ENCODE assay signal across 8 cellular contexts in the genomic region with DNA sequence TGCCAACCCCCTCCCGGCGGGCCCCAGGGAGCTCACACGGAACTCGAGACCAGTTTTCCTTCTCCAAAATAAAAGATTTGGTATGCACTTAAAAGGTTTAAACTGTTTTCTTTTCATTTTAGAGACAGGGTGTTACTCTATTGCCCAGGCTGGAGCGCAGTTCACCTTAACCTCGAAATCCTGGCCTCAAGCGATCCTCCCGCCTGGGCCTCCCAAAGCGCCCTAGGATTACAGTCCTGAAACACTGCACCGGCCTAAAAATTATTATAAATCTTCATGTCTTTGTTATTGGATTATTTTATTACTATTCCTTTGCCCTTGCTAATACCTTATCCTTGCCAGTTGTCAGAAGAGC. TPM values are rescaled to one million over a fixed set of nuclear protein-coding genes. Genes with fewer than 3 reads are reported as not detected.
A peak's percentile ranks its signal among the peaks of the same experiment; 100 is the strongest.
DNase-seq lines count a peak whose midpoint lies in the region; ATAC-seq and TF ChIP-seq lines count a peak whose summit lies in the region.

No MANE protein-coding gene starts in this region.

- H3K4me3 Mint-ChIP-seq in GM23338: peak overlapping the region; percentile 73

- H4K20me1 ChIP-seq in GM23338 (replicated peaks; ENCODE audit: insufficient read depth): peaks cover 26% of the 10 kb centered on the region

- peak overlapping the region; percentile 71 for H3K4me2 ChIP-seq in GM23338

- H3K79me2 ChIP-seq in GM23338 (replicated peaks; ENCODE audit: insufficient read depth): peaks cover 41% of the 10 kb centered on the region

- no peak for TF ChIP-seq CTCF in GM23338 (conservative IDR thresholded peaks at IDR 0.05; ENCODE audit: low read depth in 2 of 2)
- no peak for TF ChIP-seq CTCF in WERI-Rb-1 (IDR thresholded peaks at IDR 0.05; ENCODE audit: low read depth, low read length)
- no peak for TF ChIP-seq CTCF in foreskin keratinocyte (conservative IDR thresholded peaks at IDR 0.05)

- H3K9me2 ChIP-seq in GM23338 (ENCODE audit: insufficient read depth): no peaks in the 10 kb centered on the region

- no peak for ATAC-seq in GM23338
- ATAC-seq in foreskin keratinocyte: no peak

- H3K9me3 Mint-ChIP-seq in GM23338: no peaks in the 10 kb centered on the region

- peaks cover 39% of the 10 kb centered on the region for H3K4me1 Mint-ChIP-seq in GM23338

- H3K27ac ChIP-seq in GM23338 (ENCODE audit: low read depth) (peak overlapping the region; percentile 50; the same call in 1 of the 2 replicates), WERI-Rb-1 (peak overlapping the region; percentile 48; the same call in 1 of the 2 replicates), foreskin keratinocyte (peak overlapping the region; percentile 46)

- H3K4me1 ChIP-seq in GM23338 (ENCODE audit: insufficient read depth) (peaks cover 30% of the 10 kb centered on the region), foreskin keratinocyte (peaks cover 24% of the 10 kb centered on the region)

- H3K4me3 ChIP-seq in GM23338: peak overlapping the region; percentile 48
- peak overlapping the region; percentile 32 for H3K4me3 ChIP-seq in WERI-Rb-1 (ENCODE audit: low read depth, low read length)
- H3K4me3 ChIP-seq in skeletal muscle cell (ENCODE audit: low read depth, low read length): peak overlapping the region; percentile 57

- H3K27me3 Mint-ChIP-seq in GM23338 (ENCODE audit: insufficient read depth, low read depth, poor library complexity): peaks cover 18% of the 10 kb centered on the region

- H3K36me3 Mint-ChIP-seq in GM23338 (ENCODE audit: low read depth): peaks cover 28% of the 10 kb centered on the region

- no peak overlapping the region; the same call in 1 of the 2 replicates for H3K27ac Mint-ChIP-seq in GM23338

- H3K36me3 ChIP-seq in GM23338 (ENCODE audit: insufficient read depth) (no peaks in the 10 kb centered on the region), WERI-Rb-1 (no peaks in the 10 kb centered on the region)

- H3K27me3 ChIP-seq in GM23338 (ENCODE audit: insufficient read depth) (peaks cover 8% of the 10 kb centered on the region; the same call in 1 of the 2 replicates), WERI-Rb-1 (ENCODE audit: insufficient read depth, low read depth, severe bottlenecking) (no peaks in the 10 kb centered on the region), foreskin keratinocyte (no peaks in the 10 kb centered on the region)

- H2AFZ ChIP-seq in GM23338: peak overlapping the region; percentile 25; the same call in 1 of the 2 replicates

- DNase-seq in GM23338 (ENCODE audit: low spot score): no peak
- no peak for DNase-seq in WERI-Rb-1
- DNase-seq in foreskin keratinocyte: no peak
- no peak for DNase-seq in skeletal muscle cell (ENCODE audit: low read depth)
- DNase-seq in NCI-H1930 (lab: John Stamatoyannopoulos, UW): no peak
- no peak for DNase-seq in NCI-H2196 (lab: John Stamatoyannopoulos, UW; ENCODE audit: unreplicated experiment)
- no peak for DNase-seq in NCI-H774 (lab: John Stamatoyannopoulos, UW)
- no peak for DNase-seq in NCI-H2107 (lab: John Stamatoyannopoulos, UW)

- H3K9me3 ChIP-seq in WERI-Rb-1 (ENCODE audit: severe bottlenecking): no peaks in the 10 kb centered on the region

- H3F3A ChIP-seq in GM23338 (replicated peaks; ENCODE audit: low read depth): peaks cover 5% of the 10 kb centered on the region; the same call in 1 of the 2 replicates

TF ChIP-seq in GM23338, 12 proteins besides CTCF, POLR2A, EP300 and RAD21:
- TF ChIP-seq ZNF114 (CRISPR knock-in tag; IDR thresholded peaks at IDR 0.05) (no peak), EZH2phosphoT487 (IDR thresholded peaks at IDR 0.05; ENCODE audit: unreplicated experiment) (no peak), CREB1 (CRISPR knock-in tag; IDR thresholded peaks at IDR 0.05; ENCODE audit: low read depth) (no peak), JUNB (IDR thresholded peaks at IDR 0.05; ENCODE audit: unreplicated experiment) (no peak), POLR2AphosphoS5 (IDR thresholded peaks at IDR 0.05; ENCODE audit: low read depth) (no peak)
- TF ChIP-seq, protein P1, sequence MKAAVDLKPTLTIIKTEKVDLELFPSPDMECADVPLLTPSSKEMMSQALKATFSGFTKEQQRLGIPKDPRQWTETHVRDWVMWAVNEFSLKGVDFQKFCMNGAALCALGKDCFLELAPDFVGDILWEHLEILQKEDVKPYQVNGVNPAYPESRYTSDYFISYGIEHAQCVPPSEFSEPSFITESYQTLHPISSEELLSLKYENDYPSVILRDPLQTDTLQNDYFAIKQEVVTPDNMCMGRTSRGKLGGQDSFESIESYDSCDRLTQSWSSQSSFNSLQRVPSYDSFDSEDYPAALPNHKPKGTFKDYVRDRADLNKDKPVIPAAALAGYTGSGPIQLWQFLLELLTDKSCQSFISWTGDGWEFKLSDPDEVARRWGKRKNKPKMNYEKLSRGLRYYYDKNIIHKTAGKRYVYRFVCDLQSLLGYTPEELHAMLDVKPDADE (IDR thresholded peaks at IDR 0.05): no peak

RNA-seq across cellular contexts. Expression of a gene that starts 0.6 kb away (rescaled TPM):
- 72.4 and 74.7 TPM in 2 replicates for total RNA-seq in GM23338 (2014; rRNA removed; shearing (Covaris generic))
- polyA plus RNA-seq in GM23338 (2016; fragmentation: Nextera tagmentation; extraction: Ambion mirVana) (22.1 and 23.0 TPM in 2 replicates), foreskin keratinocyte (20.2 and 25.3 TPM in 2 replicates)
- total RNA-seq in foreskin keratinocyte: 69.8 and 76.2 TPM in 2 replicates
